ENCODE assay signal across 21 cellular contexts in the genomic region with DNA sequence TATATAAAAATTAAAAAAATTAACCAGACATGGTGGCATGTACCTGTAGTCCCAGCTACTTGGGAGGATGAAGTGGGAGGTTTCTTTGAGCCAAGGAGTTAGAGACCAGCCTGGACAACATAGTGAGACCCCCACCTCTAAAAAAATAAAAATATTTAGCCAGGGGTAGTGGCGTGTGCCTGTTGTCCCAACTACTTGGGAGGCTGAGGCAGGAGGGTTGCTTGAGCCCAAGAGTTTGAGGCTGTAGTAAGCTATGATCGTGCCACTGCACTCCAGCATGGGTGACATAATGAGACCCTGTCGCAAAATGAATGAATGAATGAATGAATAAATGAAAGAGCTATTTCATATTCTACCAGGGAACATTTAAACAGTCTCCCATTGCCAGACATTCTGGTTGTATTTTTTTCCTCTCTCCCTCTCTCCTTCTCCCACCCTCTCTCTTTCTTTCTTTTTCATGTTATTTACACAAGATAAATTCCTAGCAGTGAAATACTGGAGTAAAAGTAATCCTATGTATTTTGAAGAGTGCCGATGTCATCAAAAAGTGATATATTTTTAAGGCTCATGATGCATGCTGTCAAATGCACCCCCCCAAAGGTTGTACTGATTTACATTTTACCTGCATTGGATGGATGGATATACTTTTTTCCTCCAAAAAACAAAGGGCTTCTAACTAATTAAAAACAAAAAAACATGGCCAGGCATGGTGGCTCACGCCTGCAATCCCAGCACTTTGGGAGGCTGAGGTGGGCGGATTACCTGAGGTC.
A peak's percentile ranks its signal among the peaks of the same experiment; 100 is the strongest.
DNase-seq lines count a peak whose midpoint lies in the region; ATAC-seq, FAIRE-seq and TF ChIP-seq lines count a peak whose summit lies in the region.
"Had no signal": no experiment of that assay in that cellular context is flagged by ENCODE, and none has a peak within 500 bp of the region (broad histone marks: within the 10 kb centered on the region; RNA-seq: fewer than 3 reads in every experiment).

No MANE protein-coding gene starts in this region.

- H4K91ac ChIP-seq in H1 (replicated peaks; ENCODE audit: insufficient read length, low read length), result no peak overlapping the region

- BruUV-seq in Calu3 (replicated peaks; lab: Mats Ljungman, UMichigan), result no TSS peak

- no peak overlapping the region for H4K8ac ChIP-seq in H1 (ENCODE audit: extremely low read depth, insufficient read depth, low read length)

- TF ChIP-seq POLR2A in H1 (IDR thresholded peaks at IDR 0.05; ENCODE audit: control extremely low read depth in 1 of 2, low read depth in 2 of 2, low read length in 2 of 2), result no peak

- H4K20me1 ChIP-seq in H1 (replicated peaks in 1 of 2; ENCODE audit: control insufficient read depth in 1 of 2, insufficient read depth in 2 of 2, low read length in 2 of 2) (no peaks in the 10 kb centered on the region), MM.1S (ENCODE audit: insufficient read depth, low read length) (no peaks in the 10 kb centered on the region)
- H4K20me1 ChIP-seq: BLaER1 had no signal

- H3K9ac ChIP-seq in H1 (replicated peaks in 1 of 4; ENCODE audit: extremely low read depth in 1 of 4, low read depth in 3 of 4, low read length in 3 of 4), result no peak overlapping the region
- H3K9ac ChIP-seq in MM.1S (ENCODE audit: low read length), result no peak overlapping the region
- H3K9ac ChIP-seq: BLaER1 had no signal

- no peaks in the 10 kb centered on the region for H3K9me3 Mint-ChIP-seq in Calu3 (ENCODE audit: low read depth, unreplicated experiment)
- H3K9me3 Mint-ChIP-seq: CD8-positive, alpha-beta memory T cell had no signal

- H3K23me2 ChIP-seq in H1 (ENCODE audit: low read depth, low read length), result no peaks in the 10 kb centered on the region

- no peak overlapping the region for H4K5ac ChIP-seq in H1 (ENCODE audit: insufficient read length, low read depth, low read length)

- no peak overlapping the region for H2AK5ac ChIP-seq in H1 (ENCODE audit: low read depth, low read length)

- H3K27ac Mint-ChIP-seq in Calu3 (ENCODE audit: unreplicated experiment), result no peak overlapping the region
- H3K27ac Mint-ChIP-seq: CD8-positive, alpha-beta memory T cell had no signal

- no peaks in the 10 kb centered on the region for H3K79me1 ChIP-seq in H1 (ENCODE audit: low read depth, low read length)

- H3K4me3 ChIP-seq in right atrium auricular region (no peak overlapping the region), H1 (ENCODE audit: extremely low read depth in 1 of 4, insufficient read depth in 2 of 4, low read depth in 3 of 4, low read length in 4 of 4) (no peak overlapping the region), MM.1S (ENCODE audit: low read length) (no peak overlapping the region)
- H3K4me3 ChIP-seq: BLaER1, GM23248, SK-N-MC had no signal

- ATAC-seq in Right ventricle myocardium superior (ENCODE audit: poor library complexity), result no peak

- no peak overlapping the region for H3K4me3 Mint-ChIP-seq in Calu3 (ENCODE audit: low read depth, unreplicated experiment)
- H3K4me3 Mint-ChIP-seq: CD8-positive, alpha-beta memory T cell had no signal

- H2AFZ ChIP-seq in H1 (ENCODE audit: low read length) (no peak overlapping the region), MM.1S (ENCODE audit: low read length) (no peak overlapping the region)
- H2AFZ ChIP-seq: GM23248 had no signal

- H3K9me3 ChIP-seq in right atrium auricular region (no peaks in the 10 kb centered on the region), H1 (ENCODE audit: insufficient read depth in 2 of 2, low read depth in 1 of 2, low read length in 1 of 2) (no peaks in the 10 kb centered on the region), MM.1S (replicated peaks; ENCODE audit: insufficient read depth, low read length) (no peaks in the 10 kb centered on the region)
- H3K9me3 ChIP-seq: BLaER1 had no signal

- H3K36me3 ChIP-seq in right atrium auricular region, result no peaks in the 10 kb centered on the region
- H3K36me3 ChIP-seq in H1 (ENCODE audit: control insufficient read depth in 2 of 4, insufficient read depth in 4 of 4, low read length in 3 of 4), result no peaks in the 10 kb centered on the region
- no peaks in the 10 kb centered on the region for H3K36me3 ChIP-seq in MM.1S (replicated peaks; ENCODE audit: insufficient read depth, low read length)
- H3K36me3 ChIP-seq: BLaER1 had no signal

- FAIRE-seq in H1 (lab: Jason Lieb, UNC), result no peak
- FAIRE-seq: A204.1, GM19239 had no signal

- no peak overlapping the region for H2BK5ac ChIP-seq in H1 (ENCODE audit: low read depth, low read length)

- no peak for TF ChIP-seq CTCF in right atrium auricular region (IDR thresholded peaks at IDR 0.05)
- TF ChIP-seq CTCF in RWPE1 (conservative IDR thresholded peaks at IDR 0.05; ENCODE audit: low read depth), result no peak
- no peak for TF ChIP-seq CTCF in H1 (IDR thresholded peaks at IDR 0.05; ENCODE audit: control extremely low read depth in 1 of 3, insufficient read depth in 1 of 3, low read depth in 1 of 3, low read length in 3 of 3)
- TF ChIP-seq CTCF in subcutaneous adipose tissue (IDR thresholded peaks at IDR 0.05; ENCODE audit: low read depth), result peak; percentile 60
- TF ChIP-seq CTCF in MM.1S (IDR thresholded peaks at IDR 0.05; ENCODE audit: low read length), result no peak
- no peak for TF ChIP-seq CTCF in Calu3 (IDR thresholded peaks at IDR 0.05; ENCODE audit: unreplicated experiment)

- TF ChIP-seq RAD21 in H1 (IDR thresholded peaks at IDR 0.05 in 1 of 2, conservative IDR thresholded peaks at IDR 0.05 in 1 of 2; ENCODE audit: low read depth in 2 of 2, low read length in 2 of 2), result no peak

- H3K27me3 ChIP-seq in right atrium auricular region, result no peaks in the 10 kb centered on the region
- H3K27me3 ChIP-seq in H1 (replicated peaks in 1 of 4; ENCODE audit: control insufficient read depth in 3 of 4, extremely low read depth in 1 of 4, insufficient read depth in 3 of 4, low read length in 3 of 4), result no peaks in the 10 kb centered on the region
- no peaks in the 10 kb centered on the region for H3K27me3 ChIP-seq in MM.1S (replicated peaks; ENCODE audit: insufficient read depth, low read length)
- H3K27me3 ChIP-seq: BLaER1 had no signal

- POLR2A ChIA-PET in RWPE1 (lab: Yijun Ruan, JAX; ENCODE audit: low non-redundant PET) (no interaction called here), H1 (lab: Charles Lee; ENCODE audit: partially characterized antibody) (no interaction called here)

- no peaks in the 10 kb centered on the region for H3K79me2 ChIP-seq in H1 (ENCODE audit: control insufficient read depth in 1 of 2, insufficient read depth in 2 of 2, low read length in 2 of 2)
- H3K79me2 ChIP-seq in MM.1S (ENCODE audit: low read length), result no peaks in the 10 kb centered on the region

- H3F3A ChIP-seq in MM.1S (ENCODE audit: insufficient read depth, low read length), result no peaks in the 10 kb centered on the region; the same call in 1 of the 2 replicates

- no peak overlapping the region for H3K56ac ChIP-seq in H1 (replicated peaks; ENCODE audit: insufficient read length, low read depth, low read length)

- H3K4ac ChIP-seq in H1 (replicated peaks; ENCODE audit: insufficient read length, low read depth, low read length), result no peak overlapping the region

- no peak overlapping the region for H3K23ac ChIP-seq in H1 (ENCODE audit: insufficient read length)

- no peak overlapping the region for H2BK120ac ChIP-seq in H1 (replicated peaks; ENCODE audit: low read depth, low read length)

- no peak for TF ChIP-seq EP300 in H1 (IDR thresholded peaks at IDR 0.05; ENCODE audit: borderline replicate concordance in 1 of 2, low read depth in 2 of 2, low read length in 2 of 2)

- H3K4me1 ChIP-seq in right atrium auricular region (no peaks in the 10 kb centered on the region), H1 (replicated peaks in 1 of 4; ENCODE audit: control insufficient read depth in 3 of 4, insufficient read depth in 4 of 4, low read length in 3 of 4) (peaks cover 0 to 12% (median 10%) of the 10 kb centered on the region in 4 experiments; a peak in 5 of 7 replicates), MM.1S (ENCODE audit: low read length) (peaks cover 20% of the 10 kb centered on the region)
- H3K4me1 ChIP-seq: BLaER1 had no signal

- H2BK15ac ChIP-seq in H1 (ENCODE audit: low read length), result no peak overlapping the region

- peak; percentile 43 for DNase-seq in right atrium auricular region (ENCODE audit: low spot score)
- DNase-seq in Right ventricle myocardium superior, result no peak
- no peak for DNase-seq in RWPE1 (ENCODE audit: low spot score)
- no peak for DNase-seq in H1 (ENCODE audit: low read depth in 1 of 2, low spot score in 2 of 2)
- no peak for DNase-seq in MM.1S
- DNase-seq in Calu3, result no peak
- DNase-seq in pons (ENCODE audit: low spot score), result no peak
- DNase-seq: CD8-positive, alpha-beta memory T cell; DND-41; KG1; NCI-H1417; NCI-H187 treated with DMSO at 0.1 percent for 48 hours; NCI-H345; NCI-H524 treated with DMSO at 0.1 percent for 48 hours; SHP77 had no signal

- H3K4me2 ChIP-seq in H1 (ENCODE audit: insufficient read depth in 1 of 2, low read depth in 2 of 2, low read length in 2 of 2), result no peak overlapping the region
- H3K4me2 ChIP-seq in MM.1S (ENCODE audit: low read depth, low read length), result no peak overlapping the region
- H3K4me2 ChIP-seq: BLaER1 had no signal

- CTCF ChIA-PET in RWPE1 (lab: Yijun Ruan, JAX) (interaction anchor here (0.7 kb wide), 1 partner anchor 195 kb away, joined by 4 read pairs; a partner anchor contains a TSS), H1 (lab: Charles Lee; ENCODE audit: partially characterized antibody) (no interaction called here), Calu3 (lab: Charles Lee) (no interaction called here)

- peaks cover 48% of the 10 kb centered on the region for H3K4me1 Mint-ChIP-seq in Calu3 (ENCODE audit: low read depth, unreplicated experiment)

- no peak overlapping the region for H3K14ac ChIP-seq in H1 (ENCODE audit: insufficient read length)

- no peaks in the 10 kb centered on the region for H3K27me3 Mint-ChIP-seq in Calu3 (ENCODE audit: unreplicated experiment)
- H3K27me3 Mint-ChIP-seq: CD8-positive, alpha-beta memory T cell had no signal

- H2BK12ac ChIP-seq in H1 (ENCODE audit: low read depth, low read length), result no peak overlapping the region

- H3K36me3 Mint-ChIP-seq in Calu3 (ENCODE audit: insufficient read depth, unreplicated experiment), result peaks cover 15% of the 10 kb centered on the region
- H3K36me3 Mint-ChIP-seq: CD8-positive, alpha-beta memory T cell had no signal

- H3K18ac ChIP-seq in H1 (ENCODE audit: extremely low read depth, low read length), result no peak overlapping the region

- no peaks in the 10 kb centered on the region for H3K9me2 ChIP-seq in MM.1S (replicated peaks; ENCODE audit: insufficient read depth, low read length)

- no peak overlapping the region for H3K27ac ChIP-seq in right atrium auricular region
- peak overlapping the region; percentile 26 for H3K27ac ChIP-seq in RWPE1
- no peak overlapping the region for H3K27ac ChIP-seq in H1 (ENCODE audit: low read depth, low read length)
- H3K27ac ChIP-seq in MM.1S (ENCODE audit: low read length), result no peak overlapping the region
- H3K27ac ChIP-seq: BLaER1, SK-N-MC had no signal

- no peak overlapping the region for H2BK20ac ChIP-seq in H1 (ENCODE audit: low read length)

- 83% methylated on average over 6 of the region's 6 CpGs; no CpG with 5 or more reads in 1 of the 2 experiments for WGBS in H1 (ENCODE audit: extremely low coverage in 1 of 2, insufficient coverage in 1 of 2, insufficient read length in 1 of 2, insufficient replicate concordance in 2 of 2, low coverage in 1 of 2, low lambda C conversion rate in 2 of 2, missing lambda C conversion rate in 1 of 2), 2 experiments

- intact Hi-C loops in Right ventricle myocardium superior (cut with DNase I), result no loop called here
- intact Hi-C loops in Calu3 (cut with micrococcal nuclease; ENCODE audit: unreplicated experiment), result loop anchor here (5.0 kb wide), 1 partner anchor 211 kb away; no protein-coding TSS in a partner anchor
